In the genomic region with DNA sequence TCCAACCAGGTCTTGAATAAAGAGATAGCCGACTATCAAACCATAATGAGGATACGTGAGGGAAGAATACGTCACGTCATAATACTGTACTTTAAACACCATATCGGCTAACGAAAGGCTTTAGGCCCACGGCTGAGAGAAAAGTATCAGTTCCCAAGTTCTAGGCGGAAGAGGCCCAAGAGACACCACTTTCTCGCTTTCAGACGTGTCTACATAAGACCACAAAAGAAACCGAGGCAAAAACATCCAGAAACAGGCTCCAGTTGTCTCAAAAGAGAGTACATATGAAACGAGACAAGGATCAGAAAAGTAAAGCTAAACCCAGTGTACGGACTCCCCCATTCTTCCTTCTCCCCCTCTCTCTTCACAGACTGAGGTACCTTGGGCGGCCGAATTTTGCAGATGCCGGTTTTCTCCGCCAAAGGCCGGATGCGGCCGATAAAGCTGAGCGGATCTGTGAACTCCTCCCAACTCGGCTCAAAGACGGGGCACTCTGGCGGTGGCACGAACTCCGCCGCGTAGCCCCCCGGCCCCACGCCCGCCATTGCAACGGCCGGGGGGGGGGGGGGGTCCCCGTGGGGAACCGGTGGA, we compare ENCODE assay signal across 8 cellular contexts. TPM values are rescaled to one million over a fixed set of nuclear protein-coding genes. Genes with fewer than 3 reads are reported as not detected.
A peak's percentile ranks its signal among the peaks of the same experiment; 100 is the strongest.
DNase-seq lines count a peak whose midpoint lies in the region; ATAC-seq and TF ChIP-seq lines count a peak whose summit lies in the region.

No MANE protein-coding gene starts in this region.

- H3F3A ChIP-seq in smooth muscle cell (ENCODE audit: low read depth), result no peaks in the 10 kb centered on the region

- H3K4me1 ChIP-seq in Karpas-422 (ENCODE audit: low read length) (peaks cover 32% of the 10 kb centered on the region), iPS DF 6.9 (ENCODE audit: control insufficient read depth, insufficient read depth, low read length) (no peaks in the 10 kb centered on the region), smooth muscle cell (ENCODE audit: low read depth) (peaks cover 23% of the 10 kb centered on the region)

- peaks cover 51% of the 10 kb centered on the region for H3K36me3 Mint-ChIP-seq in CD4-positive, alpha-beta T cell (ENCODE audit: low read depth)
- peaks cover 28% of the 10 kb centered on the region for H3K36me3 Mint-ChIP-seq in activated naive CD8-positive, alpha-beta T cell treated with anti-CD3 and anti-CD28 coated beads for 36 hours

- H3K4me1 Mint-ChIP-seq in CD4-positive, alpha-beta T cell (ENCODE audit: low read depth), result peaks cover 56% of the 10 kb centered on the region
- peaks cover 25% of the 10 kb centered on the region for H3K4me1 Mint-ChIP-seq in activated naive CD8-positive, alpha-beta T cell treated with anti-CD3 and anti-CD28 coated beads for 36 hours

- H2AFZ ChIP-seq in Karpas-422 (ENCODE audit: low read length), result peak overlapping the region; percentile 92; the same call in 1 of the 2 replicates
- H2AFZ ChIP-seq in smooth muscle cell (ENCODE audit: low read depth), result peak overlapping the region; percentile 97

- peak in 8 of 10 experiments; percentile 27 to 52 (median 40) for DNase-seq in CD4-positive, alpha-beta T cell
- peak; percentile 76 for DNase-seq in Karpas-422
- DNase-seq in activated naive CD8-positive, alpha-beta T cell treated with anti-CD3 and anti-CD28 coated beads for 36 hours, result peak; percentile 57
- no peak for DNase-seq in iPS DF 6.9 (ENCODE audit: low read depth, low spot score)
- DNase-seq in smooth muscle cell (lab: John Stamatoyannopoulos, UW; ENCODE audit: unreplicated experiment), result no peak
- no peak for DNase-seq in DMS153 (lab: John Stamatoyannopoulos, UW)
- no peak for DNase-seq in GF-D8 (lab: John Stamatoyannopoulos, UW)

- ATAC-seq in CD4-positive, alpha-beta T cell (ENCODE audit: poor library complexity), result peak; percentile 35
- peak; percentile 59 for ATAC-seq in GM21529 (IDR thresholded peaks at IDR 0.05; ENCODE audit: unreplicated experiment)

- H3K4me3 ChIP-seq in Karpas-422 (ENCODE audit: low read length), result peak overlapping the region; percentile 94
- peak overlapping the region; percentile 89 for H3K4me3 ChIP-seq in iPS DF 6.9 (ENCODE audit: low read length)
- H3K4me3 ChIP-seq in smooth muscle cell, result peak overlapping the region; percentile 96

- CTCF ChIA-PET in CD4-positive, alpha-beta T cell (lab: Charles Lee), result interaction anchor here (0.7 to 2.5 kb wide), 3 partner anchors 9 to 142 kb away, joined by 3 to 25 read pairs (median 3); a partner anchor contains a TSS

- H3K27ac ChIP-seq in CD4-positive, alpha-beta T cell (ENCODE audit: low read depth, low read length), result peak overlapping the region; percentile 93
- H3K27ac ChIP-seq in Karpas-422 (ENCODE audit: low read length), result peak overlapping the region; percentile 78
- no peak overlapping the region for H3K27ac ChIP-seq in iPS DF 6.9 (ENCODE audit: low read length)
- peak overlapping the region; percentile 98 for H3K27ac ChIP-seq in smooth muscle cell (ENCODE audit: low read depth)

- H3K27me3 Mint-ChIP-seq in CD4-positive, alpha-beta T cell, result no peaks in the 10 kb centered on the region
- no peaks in the 10 kb centered on the region for H3K27me3 Mint-ChIP-seq in activated naive CD8-positive, alpha-beta T cell treated with anti-CD3 and anti-CD28 coated beads for 36 hours

- H3K4me3 Mint-ChIP-seq in CD4-positive, alpha-beta T cell, result peak overlapping the region; percentile 99
- H3K4me3 Mint-ChIP-seq in activated naive CD8-positive, alpha-beta T cell treated with anti-CD3 and anti-CD28 coated beads for 36 hours, result peak overlapping the region; percentile 95

- H4K20me1 ChIP-seq in Karpas-422 (ENCODE audit: insufficient read depth, low read depth, low read length) (peaks cover 15% of the 10 kb centered on the region; the same call in 1 of the 2 replicates), smooth muscle cell (ENCODE audit: low read depth) (peaks cover 43% of the 10 kb centered on the region)

- H3K9me2 ChIP-seq in Karpas-422 (replicated peaks; ENCODE audit: insufficient read depth, low read length), result peaks cover 6% of the 10 kb centered on the region; the same call in 1 of the 2 replicates

- no peaks in the 10 kb centered on the region for H3K9me3 ChIP-seq in CD4-positive, alpha-beta T cell (ENCODE audit: control insufficient read depth, low read length)
- H3K9me3 ChIP-seq in Karpas-422 (ENCODE audit: low read length) (no peaks in the 10 kb centered on the region), iPS DF 6.9 (ENCODE audit: control insufficient read depth, insufficient read depth, low read length) (no peaks in the 10 kb centered on the region), smooth muscle cell (replicated peaks; ENCODE audit: low read depth) (no peaks in the 10 kb centered on the region)

- no peak for TF ChIP-seq CTCF in CD4-positive, alpha-beta T cell (IDR thresholded peaks at IDR 0.05)
- no peak for TF ChIP-seq CTCF in smooth muscle cell (IDR thresholded peaks at IDR 0.05; ENCODE audit: borderline replicate concordance, insufficient read depth, poor library complexity, severe bottlenecking)

- peaks cover 53% of the 10 kb centered on the region for H3K79me2 ChIP-seq in Karpas-422 (ENCODE audit: low read length)
- peaks cover 52% of the 10 kb centered on the region for H3K79me2 ChIP-seq in smooth muscle cell (ENCODE audit: low read depth)

- H3K9me3 Mint-ChIP-seq in CD4-positive, alpha-beta T cell, result no peaks in the 10 kb centered on the region
- no peaks in the 10 kb centered on the region for H3K9me3 Mint-ChIP-seq in activated naive CD8-positive, alpha-beta T cell treated with anti-CD3 and anti-CD28 coated beads for 36 hours

- H3K9ac ChIP-seq in Karpas-422 (ENCODE audit: low read length) (peak overlapping the region; percentile 86), smooth muscle cell (ENCODE audit: low read depth) (peak overlapping the region; percentile 98)

- H3K27me3 ChIP-seq in CD4-positive, alpha-beta T cell (ENCODE audit: control insufficient read depth, insufficient read depth, low read length), result no peaks in the 10 kb centered on the region
- no peaks in the 10 kb centered on the region for H3K27me3 ChIP-seq in Karpas-422 (ENCODE audit: low read length)
- H3K27me3 ChIP-seq in iPS DF 6.9 (ENCODE audit: control insufficient read depth, insufficient read depth, low read length), result no peaks in the 10 kb centered on the region
- H3K27me3 ChIP-seq in smooth muscle cell (ENCODE audit: low read depth), result no peaks in the 10 kb centered on the region

- POLR2A ChIA-PET in CD4-positive, alpha-beta T cell (lab: Charles Lee), result interaction anchor here (0.6 to 3.4 kb wide), 12 partner anchors 11 to 1100 kb away, joined by 3 to 90 read pairs (median 3); a partner anchor contains a TSS

- peaks cover 24% of the 10 kb centered on the region; the same call in 1 of the 2 replicates for H3K36me3 ChIP-seq in Karpas-422 (ENCODE audit: insufficient read depth, low read length)
- no peaks in the 10 kb centered on the region for H3K36me3 ChIP-seq in iPS DF 6.9 (ENCODE audit: control insufficient read depth, insufficient read depth, low read length)
- peaks cover 5% of the 10 kb centered on the region for H3K36me3 ChIP-seq in smooth muscle cell (ENCODE audit: low read depth)

- intact Hi-C loops in CD4-positive, alpha-beta T cell (cut with DNase I, micrococcal nuclease), result loop anchor here (1.0 kb wide), 1 partner anchor 13 kb away; a partner anchor contains a TSS

- H3K4me2 ChIP-seq in Karpas-422 (ENCODE audit: low read depth, low read length, poor library complexity, severe bottlenecking), result peak overlapping the region; percentile 95
- H3K4me2 ChIP-seq in smooth muscle cell, result peak overlapping the region; percentile 99

- H3K27ac Mint-ChIP-seq in CD4-positive, alpha-beta T cell, result peak overlapping the region; percentile 93
- H3K27ac Mint-ChIP-seq in activated naive CD8-positive, alpha-beta T cell treated with anti-CD3 and anti-CD28 coated beads for 36 hours, result peak overlapping the region; percentile 98

- WGBS in iPS DF 6.9 (ENCODE audit: insufficient coverage, insufficient read length), result no CpG with 5 or more reads among the region's 35 CpGs
- WGBS in smooth muscle cell (ENCODE audit: low lambda C conversion rate), result 2% methylated on average over 34 of the region's 35 CpGs

RNA-seq across cellular contexts. Expression of a gene that starts 0.5 kb away (rescaled TPM):
- 100 to 1,000 TPM; 149 to 151 TPM for total RNA-seq in CD4-positive, alpha-beta T cell
- 61.4 and 64.7 TPM in 2 replicates for total RNA-seq in Karpas-422 (2014; rRNA removed; shearing (Covaris generic); ENCODE audit: low replicate concordance)
- total RNA-seq in activated naive CD8-positive, alpha-beta T cell treated with anti-CD3 and anti-CD28 coated beads for 36 hours, result 10 to 100 TPM; 50.3 to 58.3 TPM
- total RNA-seq in smooth muscle cell, result 58.5 and 87.2 TPM in 2 replicates
- 30.5 and 41.7 TPM in 2 replicates for polyA plus RNA-seq in smooth muscle cell

RNA-seq across cellular contexts. Expression of a gene that starts 12.8 kb away (rescaled TPM):
- total RNA-seq in CD4-positive, alpha-beta T cell, result 1 to 10 TPM; 5.3 to 7.8 TPM
- 10.9 and 17.7 TPM in 2 replicates for total RNA-seq in Karpas-422 (2014; rRNA removed; shearing (Covaris generic); ENCODE audit: low replicate concordance)
- total RNA-seq in activated naive CD8-positive, alpha-beta T cell treated with anti-CD3 and anti-CD28 coated beads for 36 hours, result 10 to 100 TPM; 13.8 to 13.9 TPM
- 7.6 and 13.9 TPM in 2 replicates for total RNA-seq in smooth muscle cell
- polyA plus RNA-seq in smooth muscle cell, result 7.8 and 11.3 TPM in 2 replicates

Comparison
In these comparisons a context has a peak if more than half of its experiments do, and no peak if none do; other contexts are left out.
1. DNase-seq: peak in CD4-positive, alpha-beta T cell (8 of 10), Karpas-422 (single experiment) and activated naive CD8-positive, alpha-beta T cell treated with anti-CD3 and anti-CD28 coated beads for 36 hours (single experiment); none in iPS DF 6.9 (single experiment), smooth muscle cell (single experiment), DMS153 (single experiment) and GF-D8 (single experiment).
2. Peak in every context shown above with its lines, with median percentiles within 50 percentile points of each other: H3K4me3 ChIP-seq.